8 cellular contexts compared by ENCODE assay signal in the genomic region with DNA sequence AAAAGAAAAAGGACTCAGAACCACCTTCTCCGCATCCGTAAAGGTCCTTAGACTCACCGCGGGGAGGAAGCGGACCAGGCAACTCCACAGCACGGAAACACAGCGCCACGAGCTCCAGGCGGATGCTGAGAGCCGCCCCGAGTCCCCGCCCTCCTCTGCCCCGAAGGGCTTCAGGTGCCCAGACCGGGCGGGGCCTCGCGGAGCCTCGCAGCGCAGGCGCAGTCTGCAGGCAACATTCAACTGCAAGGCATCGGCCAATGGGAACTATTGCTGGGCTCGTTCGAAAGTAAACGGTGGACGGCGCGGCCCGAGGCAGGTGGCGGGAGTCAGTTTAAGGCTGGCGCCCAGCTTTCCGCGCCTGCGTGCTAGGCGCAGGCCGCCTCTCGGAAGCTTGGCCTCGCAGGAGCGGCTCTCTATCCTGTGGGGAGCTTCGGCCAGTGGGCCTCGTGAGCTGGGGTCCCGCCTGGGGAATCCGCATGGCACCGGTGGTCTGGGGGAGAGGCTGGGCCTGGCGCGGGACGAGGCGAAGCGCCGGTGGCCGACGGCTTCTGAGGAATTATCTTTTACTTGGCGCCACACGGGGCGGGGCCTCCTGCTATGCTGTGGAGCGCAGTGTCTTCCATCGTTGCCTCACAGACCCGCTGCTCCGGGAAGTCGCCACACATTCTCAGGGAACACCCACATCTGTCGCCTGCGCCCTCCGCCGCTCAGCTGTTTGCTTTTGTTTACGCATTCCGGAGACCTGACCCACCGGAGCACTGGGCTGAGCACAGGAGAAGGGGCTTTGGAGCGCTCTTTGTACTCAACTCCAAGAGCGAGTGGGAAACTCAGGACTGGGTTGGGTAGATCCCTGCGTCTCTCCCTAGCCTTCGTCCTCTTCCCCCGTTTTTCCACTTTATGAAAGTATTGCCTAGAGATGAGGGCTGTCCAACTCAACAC. TPM values are rescaled to one million over a fixed set of nuclear protein-coding genes. Genes with fewer than 3 reads are reported as not detected.
DNase-seq lines count a peak whose midpoint lies in the region; ATAC-seq and TF ChIP-seq lines count a peak whose summit lies in the region.

A gene with protein sequence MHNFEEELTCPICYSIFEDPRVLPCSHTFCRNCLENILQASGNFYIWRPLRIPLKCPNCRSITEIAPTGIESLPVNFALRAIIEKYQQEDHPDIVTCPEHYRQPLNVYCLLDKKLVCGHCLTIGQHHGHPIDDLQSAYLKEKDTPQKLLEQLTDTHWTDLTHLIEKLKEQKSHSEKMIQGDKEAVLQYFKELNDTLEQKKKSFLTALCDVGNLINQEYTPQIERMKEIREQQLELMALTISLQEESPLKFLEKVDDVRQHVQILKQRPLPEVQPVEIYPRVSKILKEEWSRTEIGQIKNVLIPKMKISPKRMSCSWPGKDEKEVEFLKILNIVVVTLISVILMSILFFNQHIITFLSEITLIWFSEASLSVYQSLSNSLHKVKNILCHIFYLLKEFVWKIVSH (minus strand): TSS at position 127 of the 939 bp plus-strand sequence. CDS start 10,603 bp downstream, outside the sequence.

- no peak for TF ChIP-seq CTCF in GM10266 (IDR thresholded peaks at IDR 0.05; ENCODE audit: control insufficient read depth, insufficient read depth, low read depth, missing control alignments)
- TF ChIP-seq CTCF in choroid plexus epithelial cell (conservative IDR thresholded peaks at IDR 0.05; ENCODE audit: low read depth, low read length) = peak; percentile 29
- TF ChIP-seq CTCF in kidney epithelial cell (IDR thresholded peaks at IDR 0.05; ENCODE audit: insufficient read depth, low read length, poor library complexity, severe bottlenecking) = no peak

- peak; percentile 93 for ATAC-seq in HG02588 (IDR thresholded peaks at IDR 0.05; ENCODE audit: unreplicated experiment)

- H3K27me3 ChIP-seq in kidney epithelial cell (ENCODE audit: control insufficient read depth, insufficient read depth, low read length) = no peaks in the 10 kb centered on the region

- DNase-seq in GM10266 (ENCODE audit: extremely low spot score) (peak; percentile 98), NCI-H1092 treated with DMSO at 0.1 percent for 48 hours (lab: John Stamatoyannopoulos, UW) (peak; percentile 33), choroid plexus epithelial cell (ENCODE audit: low read depth) (peak; percentile 99), kidney epithelial cell (ENCODE audit: low read depth) (peak; percentile 93), NCI-H748 treated with DMSO at 0.1 percent for 48 hours (lab: John Stamatoyannopoulos, UW) (no peak)
- peak; percentile 93 to 94 for DNase-seq in activated CD4-positive, alpha-beta T cell treated with anti-CD3 and anti-CD28 coated beads for 24 hours (ENCODE audit: low read depth in 2 of 2)
- peak; percentile 98 for DNase-seq in stimulated activated CD4-positive, alpha-beta T cell treated with anti-CD3 and anti-CD28 coated beads, Interleukin-15, amount 100 ng/mL, for 24 hours

- H3K36me3 ChIP-seq in kidney epithelial cell (ENCODE audit: control insufficient read depth, insufficient read depth, low read length) = no peaks in the 10 kb centered on the region

- peak within 1 kb of the TSS; percentile 88 for H3K4me3 ChIP-seq in choroid plexus epithelial cell (ENCODE audit: low read depth, low read length)
- H3K4me3 ChIP-seq in kidney epithelial cell (ENCODE audit: low read depth, low read length) = peak within 1 kb of the TSS; percentile 86

RNA-seq across cellular contexts. Expression of the gene that starts here (rescaled TPM):
- 13.8 and 20.9 TPM in 2 replicates for total RNA-seq in kidney epithelial cell
